Comparison of ENCODE assay signal across 11 cellular contexts in genomic region chr22:20111689-20112622, GRCh38. TPM values are rescaled to one million over a fixed set of nuclear protein-coding genes. Genes with fewer than 3 reads are reported as not detected.
DNase-seq lines count a peak whose midpoint lies in the region; ATAC-seq and TF ChIP-seq lines count a peak whose summit lies in the region.
"Had no signal": no experiment of that assay in that cellular context is flagged by ENCODE, and none has a peak within 500 bp of the region (broad histone marks: within the 10 kb centered on the region; RNA-seq: fewer than 3 reads in every experiment).

No MANE protein-coding gene starts in this region.

- peak overlapping the region; percentile 93 for H3K27ac Mint-ChIP-seq in activated CD4-positive, alpha-beta T cell treated with anti-CD3 and anti-CD28 coated beads for 36 hours
- H3K27ac Mint-ChIP-seq in dendritic cell treated with granulocyte-macrophage colony-stimulating factor and Interleukin-4, amounts not matched to agents 40 ng/mL and 50 ng/mL, for 4 days: peak overlapping the region; percentile 64
- peak overlapping the region; percentile 84 for H3K27ac Mint-ChIP-seq in progenitor cell of endocrine pancreas

- no peaks in the 10 kb centered on the region for H3K27me3 Mint-ChIP-seq in activated CD4-positive, alpha-beta T cell treated with anti-CD3 and anti-CD28 coated beads for 36 hours
- no peaks in the 10 kb centered on the region for H3K27me3 Mint-ChIP-seq in dendritic cell treated with granulocyte-macrophage colony-stimulating factor and Interleukin-4, amounts not matched to agents 40 ng/mL and 50 ng/mL, for 4 days
- H3K27me3 Mint-ChIP-seq in progenitor cell of endocrine pancreas: no peaks in the 10 kb centered on the region

- no peak overlapping the region for H3K4me3 ChIP-seq in thyroid gland (replicated peaks in 1 of 3)
- H3K4me3 ChIP-seq: thoracic aorta had no signal

- WGBS in thyroid gland, 2 donors: 82 to 86% methylated on average over 3 to 5 of the region's 7 CpGs

- no peak for ATAC-seq in activated CD4-positive, alpha-beta T cell treated with anti-CD3 and anti-CD28 coated beads for 36 hours

- H3K27ac ChIP-seq in RWPE1 (peak overlapping the region; percentile 87), thyroid gland (no peak overlapping the region)
- H3K27ac ChIP-seq: thoracic aorta had no signal

- H3K4me1 Mint-ChIP-seq in activated CD4-positive, alpha-beta T cell treated with anti-CD3 and anti-CD28 coated beads for 36 hours: peaks cover 31% of the 10 kb centered on the region
- peaks cover 27% of the 10 kb centered on the region for H3K4me1 Mint-ChIP-seq in dendritic cell treated with granulocyte-macrophage colony-stimulating factor and Interleukin-4, amounts not matched to agents 40 ng/mL and 50 ng/mL, for 4 days (ENCODE audit: low read depth)
- H3K4me1 Mint-ChIP-seq in progenitor cell of endocrine pancreas (ENCODE audit: low read depth): peaks cover 2% of the 10 kb centered on the region

- H3K36me3 ChIP-seq in thyroid gland: peaks cover 54 to 59% of the 10 kb centered on the region in 2 donors

- CTCF ChIA-PET in activated CD4-positive, alpha-beta T cell treated with anti-CD3 and anti-CD28 coated beads for 36 hours (lab: Charles Lee): interaction anchor here (0.8 to 3.3 kb wide), 5 partner anchors 10 to 142 kb away, joined by 3 to 16 read pairs (median 10); no protein-coding TSS in a partner anchor
- CTCF ChIA-PET in RWPE1 (lab: Yijun Ruan, JAX): interaction anchor here (0.6 to 0.7 kb wide), 2 partner anchors 165 to 350 kb away, joined by 3 to 4 read pairs; no protein-coding TSS in a partner anchor

- H3K9me3 ChIP-seq in thyroid gland: no peaks in the 10 kb centered on the region
- H3K9me3 ChIP-seq: thoracic aorta had no signal

- TF ChIP-seq CTCF in RWPE1 (conservative IDR thresholded peaks at IDR 0.05; ENCODE audit: low read depth) (no peak), progenitor cell of endocrine pancreas (IDR thresholded peaks at IDR 0.05; ENCODE audit: unreplicated experiment) (no peak), thyroid gland (IDR thresholded peaks at IDR 0.05) (no peak)

- intact Hi-C loops in activated CD4-positive, alpha-beta T cell treated with anti-CD3 and anti-CD28 coated beads for 36 hours (cut with DNase I, micrococcal nuclease): loop anchor here in 1 of 2 experiments (1.0 kb wide), 1 partner anchor 12 kb away; no protein-coding TSS in a partner anchor
- intact Hi-C loops in dendritic cell treated with granulocyte-macrophage colony-stimulating factor and Interleukin-4, amounts not matched to agents 40 ng/mL and 50 ng/mL, for 4 days (cut with micrococcal nuclease): no loop called here
- intact Hi-C loops in thyroid gland (cut with DNase I): loop anchor here (10.0 kb wide), 1 partner anchor 87 kb away; the partner anchor contains the start of gene TANGO2

- no peak for DNase-seq in activated CD4-positive, alpha-beta T cell treated with anti-CD3 and anti-CD28 coated beads for 36 hours
- no peak for DNase-seq in activated CD4-positive, alpha-beta T cell treated with anti-CD3 and anti-CD28 coated beads, Interleukin-2, amount 50 U/mL, for 48 hours
- DNase-seq in RWPE1 (ENCODE audit: low spot score): no peak
- no peak for DNase-seq in progenitor cell of endocrine pancreas (ENCODE audit: low spot score, unreplicated experiment)
- no peak for DNase-seq in thyroid gland
- no peak for DNase-seq in dedifferentiated amniotic fluid mesenchymal stem cell (ENCODE audit: extremely low spot score)
- DNase-seq in UCSD-AML1 (lab: John Stamatoyannopoulos, UW; ENCODE audit: unreplicated experiment): no peak
- DNase-seq: occipital lobe; stimulated activated CD4-positive, alpha-beta T cell treated with anti-CD3 and anti-CD28 coated beads, Interleukin-4, amount 100 ng/mL, for 1 hour had no signal

- H3K4me1 ChIP-seq in thyroid gland: peaks cover 6 to 11% of the 10 kb centered on the region in 2 donors

- peaks cover 37% of the 10 kb centered on the region for H3K36me3 Mint-ChIP-seq in activated CD4-positive, alpha-beta T cell treated with anti-CD3 and anti-CD28 coated beads for 36 hours (ENCODE audit: low read depth)
- peaks cover 99% of the 10 kb centered on the region for H3K36me3 Mint-ChIP-seq in dendritic cell treated with granulocyte-macrophage colony-stimulating factor and Interleukin-4, amounts not matched to agents 40 ng/mL and 50 ng/mL, for 4 days (ENCODE audit: low read depth)
- H3K36me3 Mint-ChIP-seq in progenitor cell of endocrine pancreas (ENCODE audit: insufficient read depth): peaks cover 9% of the 10 kb centered on the region

- POLR2A ChIA-PET in activated CD4-positive, alpha-beta T cell treated with anti-CD3 and anti-CD28 coated beads for 36 hours (lab: Charles Lee): interaction anchor here (0.6 to 1.8 kb wide), 3 partner anchors 11 to 33 kb away, joined by 4 read pairs; no protein-coding TSS in a partner anchor
- POLR2A ChIA-PET in RWPE1 (lab: Yijun Ruan, JAX; ENCODE audit: low non-redundant PET): interaction anchor here (0.6 kb wide), 1 partner anchor 11 kb away, joined by 3 read pairs; no protein-coding TSS in a partner anchor

- no peaks in the 10 kb centered on the region for H3K27me3 ChIP-seq in thyroid gland

- H3K4me3 Mint-ChIP-seq in activated CD4-positive, alpha-beta T cell treated with anti-CD3 and anti-CD28 coated beads for 36 hours: no peak overlapping the region
- no peak overlapping the region for H3K4me3 Mint-ChIP-seq in dendritic cell treated with granulocyte-macrophage colony-stimulating factor and Interleukin-4, amounts not matched to agents 40 ng/mL and 50 ng/mL, for 4 days
- H3K4me3 Mint-ChIP-seq in progenitor cell of endocrine pancreas (ENCODE audit: low read depth): no peak overlapping the region

- H3K9me3 Mint-ChIP-seq in activated CD4-positive, alpha-beta T cell treated with anti-CD3 and anti-CD28 coated beads for 36 hours (ENCODE audit: low read depth): no peaks in the 10 kb centered on the region
- H3K9me3 Mint-ChIP-seq in dendritic cell treated with granulocyte-macrophage colony-stimulating factor and Interleukin-4, amounts not matched to agents 40 ng/mL and 50 ng/mL, for 4 days: no peaks in the 10 kb centered on the region
- H3K9me3 Mint-ChIP-seq in progenitor cell of endocrine pancreas (ENCODE audit: low read depth): no peaks in the 10 kb centered on the region

- TF ChIP-seq POLR2A in thyroid gland (IDR thresholded peaks at IDR 0.05): no peak

RNA-seq across cellular contexts. Expression of gene RANBP1, which starts 3.9 kb away (rescaled TPM):
- total RNA-seq in activated CD4-positive, alpha-beta T cell treated with anti-CD3 and anti-CD28 coated beads for 36 hours: 100 to 1,000 TPM; 402 to 506 TPM
- 217 and 219 TPM in 2 replicates for total RNA-seq in progenitor cell of endocrine pancreas
- total RNA-seq in thyroid gland: 100 to 1,000 TPM; 125 to 232 (median 173) TPM

RNA-seq across cellular contexts. Expression of gene TRMT2A, which starts 5.1 kb away (rescaled TPM):
- total RNA-seq in activated CD4-positive, alpha-beta T cell treated with anti-CD3 and anti-CD28 coated beads for 36 hours: 10 to 100 TPM; 84.4 to 85.9 TPM
- 78.5 and 86.5 TPM in 2 replicates for total RNA-seq in progenitor cell of endocrine pancreas
- 10 to 100 TPM; 36.9 to 65.5 (median 53.3) TPM for total RNA-seq in thyroid gland

RNA-seq across cellular contexts. Expression of gene ZDHHC8, which starts 19.6 kb away (rescaled TPM):
- 10 to 100 TPM; 47.7 to 49.8 TPM for total RNA-seq in activated CD4-positive, alpha-beta T cell treated with anti-CD3 and anti-CD28 coated beads for 36 hours
- total RNA-seq in progenitor cell of endocrine pancreas: 82.1 and 83.5 TPM in 2 replicates
- 10 to 100 TPM; 13.4 to 22.4 (median 18.9) TPM for total RNA-seq in thyroid gland

RNA-seq across cellular contexts. Expression of gene DGCR8, which starts 31.9 kb away (rescaled TPM):
- 10 to 100 TPM; 31.8 to 32.3 TPM for total RNA-seq in activated CD4-positive, alpha-beta T cell treated with anti-CD3 and anti-CD28 coated beads for 36 hours
- total RNA-seq in progenitor cell of endocrine pancreas (75.8 and 79.8 TPM in 2 replicates), thyroid gland (10 to 100 TPM; 28.9 to 48.8 (median 31.5) TPM)

RNA-seq across cellular contexts. Expression of gene CCDC188, which starts 38.9 kb away (rescaled TPM):
- total RNA-seq in activated CD4-positive, alpha-beta T cell treated with anti-CD3 and anti-CD28 coated beads for 36 hours: not detected
- 3.3 and 4.0 TPM in 2 replicates for total RNA-seq in progenitor cell of endocrine pancreas
- 1 to 10 TPM in 1 of 4 donors, under 1 TPM in 1, not detected in 2; 0.39 to 2.1 TPM for total RNA-seq in thyroid gland
- total RNA-seq: occipital lobe, thoracic aorta had no signal
